ENCODE assay signal across 27 cellular contexts in genomic region chr12:125171267-125171666, GRCh38. TPM values are rescaled to one million over a fixed set of nuclear protein-coding genes. Genes with fewer than 3 reads are reported as not detected.
"Had no signal": no experiment of that assay in that cellular context is flagged by ENCODE, and none has a peak within 500 bp of the region (broad histone marks: within the 10 kb centered on the region; RNA-seq: fewer than 3 reads in every experiment).

No MANE protein-coding gene starts in this region.

- H3K27ac ChIP-seq: hepatocyte, neural progenitor cell, neutrophil, parathyroid adenoma, psoas muscle, skin epidermis, stomach, thoracic aorta, tibial artery, upper lobe of right lung had no signal

- H3K27me3 ChIP-seq: neural progenitor cell had no signal

- H3K4me1 ChIP-seq: neural progenitor cell, parathyroid adenoma, psoas muscle, stomach, tibial artery, upper lobe of right lung had no signal

- H3K36me3 ChIP-seq: neural progenitor cell, neutrophil, stomach, thoracic aorta, tibial artery, upper lobe of right lung had no signal

- H3K9me3 ChIP-seq: neutrophil, upper lobe of right lung had no signal

- ATAC-seq: left lobe of liver; natural killer cell; psoas muscle; sciatic nerve; stimulated activated naive B cell treated with anti-CD40 and anti-IgM and Interleukin-4, amounts not matched to agents 10 μg/mL and 1 μg/mL and 100 μg/mL, for 72 hours; stimulated activated naive CD8-positive, alpha-beta T cell treated with anti-CD3 and anti-CD28 coated beads, Interleukin-15, Interleukin-2, amounts not matched to agents 100 U/mL and 50 U/mL, for 24 hours; upper lobe of right lung had no signal

- DNase-seq: kidney glomerular epithelial cell; left cardiac atrium; mesendoderm; naive B cell; natural killer cell; nephron progenitor cell; occipital lobe; psoas muscle; stimulated activated CD4-positive, alpha-beta T cell treated with anti-CD3 and anti-CD28 coated beads, Interleukin-12 subunit alpha, Interleukin-12 subunit beta, amount 100 ng/mL, for 4 hours; stimulated activated CD4-positive, alpha-beta T cell treated with anti-CD3 and anti-CD28 coated beads, Interleukin-15, amount 100 ng/mL, for 24 hours; stimulated activated CD4-positive, alpha-beta T cell treated with anti-CD3 and anti-CD28 coated beads, Interleukin-2, amount 100 ng/mL, for 24 hours; stimulated activated CD4-positive, alpha-beta T cell treated with anti-CD3 and anti-CD28 coated beads, Interleukin-4, amount 100 ng/mL, for 1 hour; stimulated activated naive B cell treated with anti-CD40 and anti-IgM and Interleukin-4, amounts not matched to agents 10 μg/mL and 1 μg/mL and 100 μg/mL, for 72 hours; stimulated activated naive CD8-positive, alpha-beta T cell treated with anti-CD3 and anti-CD28 coated beads, Interleukin-15, Interleukin-2, amounts not matched to agents 100 U/mL and 50 U/mL, for 24 hours; stomach; tibial artery; trophoblast cell; upper lobe of right lung had no signal

- H3K4me3 ChIP-seq: hepatocyte, lung, neural progenitor cell, psoas muscle, skin epidermis, stomach, thoracic aorta, tibial artery, upper lobe of right lung had no signal

RNA-seq across cellular contexts. Expression of gene TMEM132B, which starts 14.9 kb away (rescaled TPM):
- total RNA-seq: natural killer cell had no signal
